23 cellular contexts compared by ENCODE assay signal in genomic region chr4:189113389-189113888, GRCh38.
"Had no signal": no experiment of that assay in that cellular context is flagged by ENCODE, and none has a peak within 500 bp of the region (broad histone marks: within the 10 kb centered on the region; RNA-seq: fewer than 3 reads in every experiment).

No MANE protein-coding gene starts in this region.

- H3K9ac ChIP-seq: KMS-11 had no signal

- FAIRE-seq: HTR-8/SVneo, RCC 7860 had no signal

- H3K36me3 ChIP-seq: SJSA1 had no signal

- H3K4me3 ChIP-seq: SJSA1, SK-N-MC had no signal

- H3K9me3 ChIP-seq: SJSA1 had no signal

- DNase-seq: Kasumi-1, MM.1S, NCI-H1092 treated with DMSO at 0.1 percent for 48 hours, NCI-H1436, NCI-H187, NCI-H2029, NCI-H2081 treated with DMSO at 0.1 percent for 48 hours, NCI-H2171, NCI-H226, NCI-H446, NCI-H510A, NCI-H524 treated with DMSO at 0.1 percent for 48 hours, NCI-H69, NCI-H774, Right ventricle myocardium superior, RPMI8226, SIG-M5 had no signal

- H3K4me2 ChIP-seq: KMS-11 had no signal

- H3K27me3 ChIP-seq: SJSA1 had no signal

- H3K27ac ChIP-seq: HL-60, KMS-11, SJSA1, SK-N-MC had no signal

- H3K4me1 ChIP-seq: SJSA1 had no signal
